Comparison of ENCODE assay signal across 1 cellular context in the genomic region with DNA sequence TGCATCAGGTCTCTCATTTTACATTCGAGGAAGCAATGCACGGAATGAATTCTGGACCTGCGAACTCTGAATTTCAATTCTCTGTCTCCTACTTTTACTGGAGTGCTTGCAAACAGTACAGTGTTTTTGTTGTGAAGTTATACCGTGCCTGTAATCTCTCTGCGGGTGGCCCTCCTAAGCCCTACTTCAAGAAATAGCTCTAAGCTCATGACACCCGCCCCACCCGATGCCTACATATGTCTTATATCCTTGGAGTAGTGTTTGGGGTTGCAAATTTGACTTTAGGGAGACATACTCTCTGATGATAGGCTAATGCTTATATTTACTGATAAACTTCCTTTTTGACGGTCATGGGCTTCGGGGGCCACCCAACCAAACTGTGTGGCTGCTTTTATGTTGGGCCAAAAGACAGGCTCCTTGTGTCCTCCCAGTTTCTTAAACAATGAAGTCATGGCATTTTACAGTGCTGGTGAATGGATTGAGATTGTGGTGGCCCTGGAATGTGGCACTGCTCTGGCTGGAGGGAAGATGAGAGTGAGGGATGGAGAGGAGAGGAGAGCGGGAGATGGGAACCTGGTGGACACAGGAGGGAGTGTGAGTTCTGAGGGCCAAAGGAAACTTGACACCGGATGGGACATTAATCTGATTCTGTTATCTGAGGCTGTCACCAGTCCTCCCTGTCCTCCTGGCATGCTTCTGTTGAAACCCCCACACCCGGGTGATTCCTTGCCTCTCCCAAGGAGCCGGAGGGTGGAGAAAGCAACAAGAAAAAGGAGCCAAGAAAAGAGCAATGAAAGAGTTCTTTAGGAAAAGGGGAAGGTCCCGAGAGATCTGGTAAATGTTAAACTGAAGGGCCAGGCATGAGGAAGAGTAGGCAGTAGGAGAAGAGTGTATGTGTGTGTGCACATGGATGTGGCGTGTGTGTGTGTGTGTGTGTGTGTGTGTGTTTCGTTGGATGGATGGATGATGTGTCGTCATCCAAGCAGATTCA.
TF ChIP-seq lines count a peak whose summit lies in the region.

No MANE protein-coding gene starts in this region.

TF ChIP-seq in GM23338, 12 proteins besides CTCF, POLR2A, EP300 and RAD21 (continued from another document):
- TF ChIP-seq, protein P1, sequence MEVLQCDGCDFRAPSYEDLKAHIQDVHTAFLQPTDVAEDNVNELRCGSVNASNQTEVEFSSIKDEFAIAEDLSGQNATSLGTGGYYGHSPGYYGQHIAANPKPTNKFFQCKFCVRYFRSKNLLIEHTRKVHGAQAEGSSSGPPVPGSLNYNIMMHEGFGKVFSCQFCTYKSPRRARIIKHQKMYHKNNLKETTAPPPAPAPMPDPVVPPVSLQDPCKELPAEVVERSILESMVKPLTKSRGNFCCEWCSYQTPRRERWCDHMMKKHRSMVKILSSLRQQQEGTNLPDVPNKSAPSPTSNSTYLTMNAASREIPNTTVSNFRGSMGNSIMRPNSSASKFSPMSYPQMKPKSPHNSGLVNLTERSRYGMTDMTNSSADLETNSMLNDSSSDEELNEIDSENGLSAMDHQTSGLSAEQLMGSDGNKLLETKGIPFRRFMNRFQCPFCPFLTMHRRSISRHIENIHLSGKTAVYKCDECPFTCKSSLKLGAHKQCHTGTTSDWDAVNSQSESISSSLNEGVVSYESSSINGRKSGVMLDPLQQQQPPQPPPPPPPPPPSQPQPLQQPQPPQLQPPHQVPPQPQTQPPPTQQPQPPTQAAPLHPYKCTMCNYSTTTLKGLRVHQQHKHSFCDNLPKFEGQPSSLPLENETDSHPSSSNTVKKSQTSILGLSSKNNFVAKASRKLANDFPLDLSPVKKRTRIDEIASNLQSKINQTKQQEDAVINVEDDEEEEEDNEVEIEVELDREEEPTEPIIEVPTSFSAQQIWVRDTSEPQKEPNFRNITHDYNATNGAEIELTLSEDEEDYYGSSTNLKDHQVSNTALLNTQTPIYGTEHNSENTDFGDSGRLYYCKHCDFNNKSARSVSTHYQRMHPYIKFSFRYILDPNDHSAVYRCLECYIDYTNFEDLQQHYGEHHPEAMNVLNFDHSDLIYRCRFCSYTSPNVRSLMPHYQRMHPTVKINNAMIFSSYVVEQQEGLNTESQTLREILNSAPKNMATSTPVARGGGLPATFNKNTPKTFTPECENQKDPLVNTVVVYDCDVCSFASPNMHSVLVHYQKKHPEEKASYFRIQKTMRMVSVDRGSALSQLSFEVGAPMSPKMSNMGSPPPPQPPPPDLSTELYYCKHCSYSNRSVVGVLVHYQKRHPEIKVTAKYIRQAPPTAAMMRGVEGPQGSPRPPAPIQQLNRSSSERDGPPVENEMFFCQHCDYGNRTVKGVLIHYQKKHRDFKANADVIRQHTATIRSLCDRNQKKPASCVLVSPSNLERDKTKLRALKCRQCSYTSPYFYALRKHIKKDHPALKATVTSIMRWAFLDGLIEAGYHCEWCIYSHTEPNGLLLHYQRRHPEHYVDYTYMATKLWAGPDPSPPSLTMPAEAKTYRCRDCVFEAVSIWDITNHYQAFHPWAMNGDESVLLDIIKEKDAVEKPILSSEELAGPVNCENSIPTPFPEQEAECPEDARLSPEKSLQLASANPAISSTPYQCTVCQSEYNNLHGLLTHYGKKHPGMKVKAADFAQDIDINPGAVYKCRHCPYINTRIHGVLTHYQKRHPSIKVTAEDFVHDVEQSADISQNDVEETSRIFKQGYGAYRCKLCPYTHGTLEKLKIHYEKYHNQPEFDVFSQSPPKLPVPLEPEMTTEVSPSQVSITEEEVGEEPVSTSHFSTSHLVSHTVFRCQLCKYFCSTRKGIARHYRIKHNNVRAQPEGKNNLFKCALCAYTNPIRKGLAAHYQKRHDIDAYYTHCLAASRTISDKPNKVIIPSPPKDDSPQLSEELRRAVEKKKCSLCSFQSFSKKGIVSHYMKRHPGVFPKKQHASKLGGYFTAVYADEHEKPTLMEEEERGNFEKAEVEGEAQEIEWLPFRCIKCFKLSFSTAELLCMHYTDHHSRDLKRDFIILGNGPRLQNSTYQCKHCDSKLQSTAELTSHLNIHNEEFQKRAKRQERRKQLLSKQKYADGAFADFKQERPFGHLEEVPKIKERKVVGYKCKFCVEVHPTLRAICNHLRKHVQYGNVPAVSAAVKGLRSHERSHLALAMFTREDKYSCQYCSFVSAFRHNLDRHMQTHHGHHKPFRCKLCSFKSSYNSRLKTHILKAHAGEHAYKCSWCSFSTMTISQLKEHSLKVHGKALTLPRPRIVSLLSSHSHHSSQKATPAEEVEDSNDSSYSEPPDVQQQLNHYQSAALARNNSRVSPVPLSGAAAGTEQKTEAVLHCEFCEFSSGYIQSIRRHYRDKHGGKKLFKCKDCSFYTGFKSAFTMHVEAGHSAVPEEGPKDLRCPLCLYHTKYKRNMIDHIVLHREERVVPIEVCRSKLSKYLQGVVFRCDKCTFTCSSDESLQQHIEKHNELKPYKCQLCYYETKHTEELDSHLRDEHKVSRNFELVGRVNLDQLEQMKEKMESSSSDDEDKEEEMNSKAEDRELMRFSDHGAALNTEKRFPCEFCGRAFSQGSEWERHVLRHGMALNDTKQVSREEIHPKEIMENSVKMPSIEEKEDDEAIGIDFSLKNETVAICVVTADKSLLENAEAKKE (CRISPR knock-in tag; IDR thresholded peaks at IDR 0.05): 0 out of 2 replicates have a peak, but pooled peaks have one; percentile 8
- TF ChIP-seq NANOG (IDR thresholded peaks at IDR 0.05; ENCODE audit: borderline replicate concordance): no peak
- no peak for TF ChIP-seq CREB1 (CRISPR knock-in tag; IDR thresholded peaks at IDR 0.05; ENCODE audit: low read depth)
- no peak for TF ChIP-seq ETS1 (IDR thresholded peaks at IDR 0.05)
- TF ChIP-seq ZNF114 (CRISPR knock-in tag; IDR thresholded peaks at IDR 0.05): no peak
